In the genomic region with DNA sequence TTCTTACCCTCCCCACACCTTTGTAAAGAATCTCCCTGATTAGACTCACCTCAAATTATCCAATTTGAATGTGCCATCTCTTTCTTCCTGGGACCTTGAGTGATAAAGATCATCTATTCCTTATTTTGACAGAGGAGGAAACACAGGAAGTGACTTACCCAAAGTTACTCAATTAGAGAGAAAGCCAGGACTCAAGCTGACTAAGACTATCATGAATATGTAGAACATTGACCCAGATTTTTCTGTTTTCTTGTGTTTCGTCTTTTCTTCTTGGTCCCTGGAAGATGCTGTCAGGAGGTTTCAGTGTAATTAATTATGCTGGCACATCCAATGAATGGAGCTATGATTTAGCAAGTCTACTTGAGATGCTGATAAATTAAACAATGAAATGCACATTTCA, we compare ENCODE assay signal across 1 cellular context.
TF ChIP-seq lines count a peak whose summit lies in the region.

No MANE protein-coding gene starts in this region.

TF ChIP-seq in GM23338, 12 proteins besides CTCF, POLR2A, EP300 and RAD21 (continued from another document):
- TF ChIP-seq, protein P1, sequence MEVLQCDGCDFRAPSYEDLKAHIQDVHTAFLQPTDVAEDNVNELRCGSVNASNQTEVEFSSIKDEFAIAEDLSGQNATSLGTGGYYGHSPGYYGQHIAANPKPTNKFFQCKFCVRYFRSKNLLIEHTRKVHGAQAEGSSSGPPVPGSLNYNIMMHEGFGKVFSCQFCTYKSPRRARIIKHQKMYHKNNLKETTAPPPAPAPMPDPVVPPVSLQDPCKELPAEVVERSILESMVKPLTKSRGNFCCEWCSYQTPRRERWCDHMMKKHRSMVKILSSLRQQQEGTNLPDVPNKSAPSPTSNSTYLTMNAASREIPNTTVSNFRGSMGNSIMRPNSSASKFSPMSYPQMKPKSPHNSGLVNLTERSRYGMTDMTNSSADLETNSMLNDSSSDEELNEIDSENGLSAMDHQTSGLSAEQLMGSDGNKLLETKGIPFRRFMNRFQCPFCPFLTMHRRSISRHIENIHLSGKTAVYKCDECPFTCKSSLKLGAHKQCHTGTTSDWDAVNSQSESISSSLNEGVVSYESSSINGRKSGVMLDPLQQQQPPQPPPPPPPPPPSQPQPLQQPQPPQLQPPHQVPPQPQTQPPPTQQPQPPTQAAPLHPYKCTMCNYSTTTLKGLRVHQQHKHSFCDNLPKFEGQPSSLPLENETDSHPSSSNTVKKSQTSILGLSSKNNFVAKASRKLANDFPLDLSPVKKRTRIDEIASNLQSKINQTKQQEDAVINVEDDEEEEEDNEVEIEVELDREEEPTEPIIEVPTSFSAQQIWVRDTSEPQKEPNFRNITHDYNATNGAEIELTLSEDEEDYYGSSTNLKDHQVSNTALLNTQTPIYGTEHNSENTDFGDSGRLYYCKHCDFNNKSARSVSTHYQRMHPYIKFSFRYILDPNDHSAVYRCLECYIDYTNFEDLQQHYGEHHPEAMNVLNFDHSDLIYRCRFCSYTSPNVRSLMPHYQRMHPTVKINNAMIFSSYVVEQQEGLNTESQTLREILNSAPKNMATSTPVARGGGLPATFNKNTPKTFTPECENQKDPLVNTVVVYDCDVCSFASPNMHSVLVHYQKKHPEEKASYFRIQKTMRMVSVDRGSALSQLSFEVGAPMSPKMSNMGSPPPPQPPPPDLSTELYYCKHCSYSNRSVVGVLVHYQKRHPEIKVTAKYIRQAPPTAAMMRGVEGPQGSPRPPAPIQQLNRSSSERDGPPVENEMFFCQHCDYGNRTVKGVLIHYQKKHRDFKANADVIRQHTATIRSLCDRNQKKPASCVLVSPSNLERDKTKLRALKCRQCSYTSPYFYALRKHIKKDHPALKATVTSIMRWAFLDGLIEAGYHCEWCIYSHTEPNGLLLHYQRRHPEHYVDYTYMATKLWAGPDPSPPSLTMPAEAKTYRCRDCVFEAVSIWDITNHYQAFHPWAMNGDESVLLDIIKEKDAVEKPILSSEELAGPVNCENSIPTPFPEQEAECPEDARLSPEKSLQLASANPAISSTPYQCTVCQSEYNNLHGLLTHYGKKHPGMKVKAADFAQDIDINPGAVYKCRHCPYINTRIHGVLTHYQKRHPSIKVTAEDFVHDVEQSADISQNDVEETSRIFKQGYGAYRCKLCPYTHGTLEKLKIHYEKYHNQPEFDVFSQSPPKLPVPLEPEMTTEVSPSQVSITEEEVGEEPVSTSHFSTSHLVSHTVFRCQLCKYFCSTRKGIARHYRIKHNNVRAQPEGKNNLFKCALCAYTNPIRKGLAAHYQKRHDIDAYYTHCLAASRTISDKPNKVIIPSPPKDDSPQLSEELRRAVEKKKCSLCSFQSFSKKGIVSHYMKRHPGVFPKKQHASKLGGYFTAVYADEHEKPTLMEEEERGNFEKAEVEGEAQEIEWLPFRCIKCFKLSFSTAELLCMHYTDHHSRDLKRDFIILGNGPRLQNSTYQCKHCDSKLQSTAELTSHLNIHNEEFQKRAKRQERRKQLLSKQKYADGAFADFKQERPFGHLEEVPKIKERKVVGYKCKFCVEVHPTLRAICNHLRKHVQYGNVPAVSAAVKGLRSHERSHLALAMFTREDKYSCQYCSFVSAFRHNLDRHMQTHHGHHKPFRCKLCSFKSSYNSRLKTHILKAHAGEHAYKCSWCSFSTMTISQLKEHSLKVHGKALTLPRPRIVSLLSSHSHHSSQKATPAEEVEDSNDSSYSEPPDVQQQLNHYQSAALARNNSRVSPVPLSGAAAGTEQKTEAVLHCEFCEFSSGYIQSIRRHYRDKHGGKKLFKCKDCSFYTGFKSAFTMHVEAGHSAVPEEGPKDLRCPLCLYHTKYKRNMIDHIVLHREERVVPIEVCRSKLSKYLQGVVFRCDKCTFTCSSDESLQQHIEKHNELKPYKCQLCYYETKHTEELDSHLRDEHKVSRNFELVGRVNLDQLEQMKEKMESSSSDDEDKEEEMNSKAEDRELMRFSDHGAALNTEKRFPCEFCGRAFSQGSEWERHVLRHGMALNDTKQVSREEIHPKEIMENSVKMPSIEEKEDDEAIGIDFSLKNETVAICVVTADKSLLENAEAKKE (CRISPR knock-in tag; IDR thresholded peaks at IDR 0.05), result no peak
